26 cellular contexts compared by ENCODE assay signal in the genomic region with DNA sequence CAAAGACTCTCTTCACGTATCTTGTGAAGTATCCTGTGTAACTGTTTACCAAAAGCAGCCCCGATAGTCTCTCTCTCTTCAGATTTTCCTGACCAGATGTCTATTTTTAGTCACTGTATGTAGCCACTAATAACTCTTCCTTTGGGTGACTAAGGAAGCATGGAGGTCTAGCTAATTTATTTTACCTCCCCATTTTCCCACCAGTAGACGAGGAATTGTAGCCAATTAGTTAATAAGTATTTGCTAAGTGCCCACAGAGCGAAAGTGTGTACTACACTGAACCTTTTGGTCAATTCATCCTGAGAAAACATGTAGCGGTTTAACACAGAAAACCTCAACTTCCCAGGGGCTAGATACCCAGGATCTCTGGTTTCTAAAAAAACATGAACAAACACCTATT.
DNase-seq lines count a peak whose midpoint lies in the region; ATAC-seq and TF ChIP-seq lines count a peak whose summit lies in the region.
"Had no signal": no experiment of that assay in that cellular context is flagged by ENCODE, and none has a peak within 500 bp of the region (broad histone marks: within the 10 kb centered on the region; RNA-seq: fewer than 3 reads in every experiment).

No MANE protein-coding gene starts in this region.

- H3K9ac ChIP-seq in smooth muscle cell (ENCODE audit: low read depth): no peak overlapping the region

- H3K36me3 ChIP-seq in smooth muscle cell (ENCODE audit: low read depth): no peaks in the 10 kb centered on the region
- H3K36me3 ChIP-seq: sigmoid colon, thyroid gland had no signal

- no peak overlapping the region for H2AFZ ChIP-seq in smooth muscle cell (ENCODE audit: low read depth)
- H2AFZ ChIP-seq: hepatocyte had no signal

- no peak for TF ChIP-seq CTCF in smooth muscle cell (IDR thresholded peaks at IDR 0.05; ENCODE audit: borderline replicate concordance, insufficient read depth, poor library complexity, severe bottlenecking)

- no peak overlapping the region for H3K27ac ChIP-seq in smooth muscle cell (ENCODE audit: low read depth)
- H3K27ac ChIP-seq: epithelial cell of prostate, hepatocyte, sigmoid colon, thyroid gland had no signal

- H3K79me2 ChIP-seq in smooth muscle cell (ENCODE audit: low read depth): no peaks in the 10 kb centered on the region
- H3K79me2 ChIP-seq: hepatocyte had no signal

- no peak overlapping the region for H3K4me3 ChIP-seq in smooth muscle cell
- H3K4me3 ChIP-seq: hepatocyte, sigmoid colon, thyroid gland had no signal

- H4K20me1 ChIP-seq in smooth muscle cell (ENCODE audit: low read depth): no peaks in the 10 kb centered on the region

- peak overlapping the region; percentile 57 for H3K4me2 ChIP-seq in smooth muscle cell
- H3K4me2 ChIP-seq: hepatocyte had no signal

- peaks cover 3% of the 10 kb centered on the region for H3F3A ChIP-seq in smooth muscle cell (ENCODE audit: low read depth)

- no peak for ATAC-seq in GM21360 (IDR thresholded peaks at IDR 0.05; ENCODE audit: unreplicated experiment)
- ATAC-seq in GM18502 (IDR thresholded peaks at IDR 0.05; ENCODE audit: poor library complexity, unreplicated experiment): no peak
- ATAC-seq: activated naive CD4-positive, alpha-beta T cell treated with anti-CD3 and anti-CD28 coated beads, Interleukin-2, amount 50 U/mL, for 72 hours; activated T-helper 17 cell treated with anti-CD3 and anti-CD28 coated beads, Interleukin-2, amount 50 U/mL, for 72 hours; left ventricle myocardium superior; Right ventricle myocardium inferior had no signal

- H3K9me3 ChIP-seq in smooth muscle cell (replicated peaks; ENCODE audit: low read depth): no peaks in the 10 kb centered on the region
- H3K9me3 ChIP-seq: sigmoid colon, thyroid gland had no signal

- peaks cover 8% of the 10 kb centered on the region for H3K4me1 ChIP-seq in smooth muscle cell (ENCODE audit: low read depth)
- H3K4me1 ChIP-seq: sigmoid colon, thyroid gland had no signal

- DNase-seq in HCEC 1CT (peak; percentile 33), amniotic epithelial cell (ENCODE audit: low read depth) (peak; percentile 25), glomerular visceral epithelial cell (ENCODE audit: extremely low spot score) (peak; percentile 81), smooth muscle cell (lab: John Stamatoyannopoulos, UW; ENCODE audit: unreplicated experiment) (no peak), NCI-H510A treated with DMSO at 0.1 percent for 48 hours (lab: John Stamatoyannopoulos, UW) (no peak)
- DNase-seq: activated B cell treated with CpG ODN at 0.5 μM for 24 hours; activated CD4-positive, alpha-beta T cell treated with anti-CD3 and anti-CD28 coated beads, Interleukin-2, amount 50 U/mL, for 4 hours; activated CD8-positive, alpha-beta memory T cell treated with anti-CD3 and anti-CD28 coated beads, Interleukin-2, amount 50 U/mL, for 4 hours; aorta; CD4-positive, CD25-positive, alpha-beta regulatory T cell; GOT3; KG1; left ventricle myocardium superior; NCI-H187 treated with DMSO at 0.1 percent for 48 hours; NCI-H526 treated with DMSO at 0.1 percent for 48 hours; posterior cingulate gyrus; sigmoid colon; T1000; thyroid gland had no signal

- WGBS in smooth muscle cell (ENCODE audit: low lambda C conversion rate): 47% methylated on average over 5 of the region's 5 CpGs

- no peaks in the 10 kb centered on the region for H3K27me3 ChIP-seq in smooth muscle cell (ENCODE audit: low read depth)
- H3K27me3 ChIP-seq: hepatocyte, sigmoid colon, thyroid gland had no signal

Comparison
In these comparisons a context has a peak if more than half of its experiments do, and no peak if none do; other contexts are left out.
1. DNase-seq: peak in HCEC 1CT (single experiment), amniotic epithelial cell (single experiment) and glomerular visceral epithelial cell (single experiment); none in smooth muscle cell (single experiment) and NCI-H510A treated with DMSO at 0.1 percent for 48 hours (single experiment).